8 cellular contexts compared by ENCODE assay signal in genomic region chr3:50245251-50245745, GRCh38. TPM values are rescaled to one million over a fixed set of nuclear protein-coding genes. Genes with fewer than 3 reads are reported as not detected.
A peak's percentile ranks its signal among the peaks of the same experiment; 100 is the strongest.
DNase-seq lines count a peak whose midpoint lies in the region; ATAC-seq and TF ChIP-seq lines count a peak whose summit lies in the region.

No MANE protein-coding gene starts in this region.

- CTCF ChIA-PET in WTC11 (lab: Charles Lee), result interaction anchor here (0.6 to 2.1 kb wide), 4 partner anchors 10 to 41 kb away, joined by 3 to 32 read pairs (median 5); partner anchors contain the start of genes GNAI2 and SLC38A3

- peak overlapping the region; percentile 74 for H3K27ac ChIP-seq in HL-60 (replicated peaks)
- H3K27ac ChIP-seq in skin epidermis, result peak overlapping the region in 20 of 21 experiments; percentile 65 to 95 (median 85)

- ATAC-seq in WTC11 (no peak), HG02759 (IDR thresholded peaks at IDR 0.05; ENCODE audit: unreplicated experiment) (no peak), HG02763 (IDR thresholded peaks at IDR 0.05; ENCODE audit: unreplicated experiment) (no peak), GM18873 (IDR thresholded peaks at IDR 0.05; ENCODE audit: low FRiP score, unreplicated experiment) (no peak)

- POLR2A ChIA-PET in WTC11 (lab: Charles Lee), result no interaction called here

- peak overlapping the region; percentile 91 for H3K27ac Mint-ChIP-seq in WTC11
- H3K27ac Mint-ChIP-seq in glutamatergic neuron (ENCODE audit: unreplicated experiment), result peak overlapping the region; percentile 71

- H3K4me3 ChIP-seq in HL-60 (replicated peaks; ENCODE audit: insufficient read depth, low read length) (no peak overlapping the region), skin epidermis (peak overlapping the region in 4 of 7 experiments; percentile 13 to 41 (median 24))

- H3K9me3 Mint-ChIP-seq in WTC11, result no peaks in the 10 kb centered on the region
- H3K9me3 Mint-ChIP-seq in glutamatergic neuron (ENCODE audit: unreplicated experiment), result peaks cover 9% of the 10 kb centered on the region

- H3K27me3 Mint-ChIP-seq in WTC11 (ENCODE audit: low read depth) (no peaks in the 10 kb centered on the region), glutamatergic neuron (ENCODE audit: unreplicated experiment) (peaks cover 12% of the 10 kb centered on the region)

- DNase-seq in HL-60 (ENCODE audit: low read depth in 1 of 2, low spot score in 1 of 2) (no peak), WTC11 (ENCODE audit: low spot score) (no peak), glutamatergic neuron (no peak), DMS153 treated with DMSO at 0.1 percent for 48 hours (lab: John Stamatoyannopoulos, UW; ENCODE audit: unreplicated experiment) (no peak)

- TF ChIP-seq CTCF in HL-60 (IDR thresholded peaks at IDR 0.05; ENCODE audit: insufficient read depth, low read length) (no peak), WTC11 (IDR thresholded peaks at IDR 0.05) (no peak), glutamatergic neuron (IDR thresholded peaks at IDR 0.05; ENCODE audit: partially characterized antibody, unreplicated experiment) (no peak)

- no peaks in the 10 kb centered on the region for H3K27me3 ChIP-seq in HL-60 (ENCODE audit: insufficient read depth, poor library complexity, severe bottlenecking)

- H3K4me3 Mint-ChIP-seq in WTC11 (peak overlapping the region; percentile 40), glutamatergic neuron (ENCODE audit: unreplicated experiment) (peak overlapping the region; percentile 62)

- peaks cover 2% of the 10 kb centered on the region; the same call in 1 of the 2 replicates for H3K36me3 Mint-ChIP-seq in WTC11
- no peaks in the 10 kb centered on the region for H3K36me3 Mint-ChIP-seq in glutamatergic neuron (ENCODE audit: unreplicated experiment)

- H3K4me1 Mint-ChIP-seq in WTC11 (peaks cover 65% of the 10 kb centered on the region), glutamatergic neuron (ENCODE audit: low read depth, unreplicated experiment) (peaks cover 46% of the 10 kb centered on the region)

TF ChIP-seq in WTC11, 78 proteins besides CTCF, POLR2A, EP300 and RAD21:
- TF ChIP-seq MAX (CRISPR knock-in tag; IDR thresholded peaks at IDR 0.05) (0 out of 2 replicates have a peak, but pooled peaks have one; percentile 2), CREM (CRISPR knock-in tag; IDR thresholded peaks at IDR 0.05) (no peak)

RNA-seq across cellular contexts. Expression of gene GNAI2, which starts 9.3 kb away (rescaled TPM):
- 181 to 185 TPM (median 185 TPM) in 3 replicates for total RNA-seq in WTC11 (2021)
- 297 TPM for total RNA-seq in glutamatergic neuron (ENCODE audit: unreplicated experiment)

RNA-seq across cellular contexts. Expression of gene SEMA3B, which starts 23.6 kb away (rescaled TPM):
- total RNA-seq in WTC11 (2021) (7.3 to 9.0 TPM (median 8.7 TPM) in 3 replicates), glutamatergic neuron (ENCODE audit: unreplicated experiment) (5.4 TPM)

RNA-seq across cellular contexts. Expression of gene LSMEM2, which starts 33.6 kb away (rescaled TPM):
- total RNA-seq in WTC11 (2021), result 0.41 to 0.60 TPM (median 0.57 TPM) in 3 replicates
- not detected for total RNA-seq in glutamatergic neuron (ENCODE audit: unreplicated experiment)

RNA-seq across cellular contexts. Expression of gene SLC38A3, which starts 40.2 kb away (rescaled TPM):
- total RNA-seq in WTC11 (2021) (0.90 to 1.6 TPM (median 1.3 TPM) in 3 replicates), glutamatergic neuron (ENCODE audit: unreplicated experiment) (not detected)

RNA-seq across cellular contexts. Expression of gene IFRD2, which starts 46.9 kb away (rescaled TPM):
- total RNA-seq in WTC11 (2021), result 63.2 to 92.0 TPM (median 75.6 TPM) in 3 replicates
- total RNA-seq in glutamatergic neuron (ENCODE audit: unreplicated experiment), result 38.2 TPM
